In the genomic region with DNA sequence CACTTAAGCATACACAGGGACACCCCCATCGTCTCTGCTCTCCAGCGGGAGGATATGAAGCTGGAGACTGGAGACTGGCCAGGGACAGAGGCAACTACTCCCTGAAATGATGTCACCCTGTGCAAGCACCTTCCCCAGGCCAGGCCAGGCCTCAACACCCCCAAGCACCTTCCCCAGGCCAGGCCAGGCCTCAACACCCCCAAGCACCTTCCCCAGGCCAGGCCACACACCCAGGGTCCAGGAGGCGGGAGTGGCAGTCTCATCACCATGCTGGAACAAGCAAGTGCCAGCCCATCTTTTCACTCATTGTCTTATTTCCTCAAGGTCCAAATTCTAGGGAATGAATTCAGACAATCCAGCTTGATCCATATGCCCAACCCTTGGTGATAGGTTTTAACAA, we compare ENCODE assay signal across 6 cellular contexts.
A peak's percentile ranks its signal among the peaks of the same experiment; 100 is the strongest.
DNase-seq lines count a peak whose midpoint lies in the region; ATAC-seq, FAIRE-seq and TF ChIP-seq lines count a peak whose summit lies in the region.
"Not testable (repeated sequence)": the region's sequence is repeated elsewhere in the genome, so short reads cannot be mapped to it uniquely, and the experiment has no call there.

No MANE protein-coding gene starts in this region.

- H3K9me2 ChIP-seq in hepatocyte (replicated peaks; ENCODE audit: insufficient read depth): not testable (repeated sequence)

- H3K79me2 ChIP-seq in K562 (ENCODE audit: control insufficient read depth, insufficient read depth, low read length); hepatocyte: not testable (repeated sequence)

- not testable (repeated sequence) for DNase-seq in CD4-positive, alpha-beta T cell; K562 (ENCODE audit: extremely low read depth in 1 of 4, low spot score in 3 of 4); hepatocyte (ENCODE audit: low spot score); natural killer cell treated with Interleukin-12 subunit alpha and Interleukin-12 subunit beta and Interleukin-15 and Interleukin-18, amount 100 ng/mL, for 72 hours (ENCODE audit: low spot score); stimulated activated effector memory CD8-positive, alpha-beta T cell treated with anti-CD3 and anti-CD28 coated beads, Interleukin-12 subunit alpha, Interleukin-12 subunit beta, amount 100 ng/mL, for 72 hours (ENCODE audit: low spot score in 2 of 2)

- H3K27me3 ChIP-seq in CD4-positive, alpha-beta T cell (ENCODE audit: control insufficient read depth, insufficient read depth, low read length); K562 (ENCODE audit: control insufficient read depth in 2 of 2, insufficient read depth in 2 of 2, low read length in 2 of 2); hepatocyte: not testable (repeated sequence)

- peaks cover 10 to 12% of the 10 kb centered on the region in 2 experiments; a peak in 4 of 5 replicates for H3K4me1 ChIP-seq in K562 (replicated peaks in 1 of 2; ENCODE audit: control insufficient read depth in 2 of 2, insufficient read depth in 2 of 2, low read length in 2 of 2)
- not testable (repeated sequence) for H3K4me1 ChIP-seq in hepatocyte (ENCODE audit: insufficient read depth)

- H3K9me3 Mint-ChIP-seq in CD4-positive, alpha-beta T cell; T-helper 1 cell treated with Interleukin-12 subunit alpha and Interleukin-12 subunit beta and Interleukin-4 antibody, amounts not matched to agents 30 μg/mL and 1 μg/mL, for 36 hours; natural killer cell treated with Interleukin-12 subunit alpha and Interleukin-12 subunit beta and Interleukin-15 and Interleukin-18, amount 100 ng/mL, for 72 hours; stimulated activated effector memory CD8-positive, alpha-beta T cell treated with anti-CD3 and anti-CD28 coated beads, Interleukin-12 subunit alpha, Interleukin-12 subunit beta, amount 100 ng/mL, for 72 hours: not testable (repeated sequence)

- peak overlapping the region; percentile 56 for H3K4me3 Mint-ChIP-seq in CD4-positive, alpha-beta T cell
- peak overlapping the region; percentile 31 for H3K4me3 Mint-ChIP-seq in T-helper 1 cell treated with Interleukin-12 subunit alpha and Interleukin-12 subunit beta and Interleukin-4 antibody, amounts not matched to agents 30 μg/mL and 1 μg/mL, for 36 hours
- peak overlapping the region; percentile 23 for H3K4me3 Mint-ChIP-seq in natural killer cell treated with Interleukin-12 subunit alpha and Interleukin-12 subunit beta and Interleukin-15 and Interleukin-18, amount 100 ng/mL, for 72 hours
- not testable (repeated sequence) for H3K4me3 Mint-ChIP-seq in stimulated activated effector memory CD8-positive, alpha-beta T cell treated with anti-CD3 and anti-CD28 coated beads, Interleukin-12 subunit alpha, Interleukin-12 subunit beta, amount 100 ng/mL, for 72 hours

- H3K9me3 ChIP-seq in CD4-positive, alpha-beta T cell (ENCODE audit: control insufficient read depth, low read length); K562 (replicated peaks; ENCODE audit: control insufficient read depth, insufficient read depth, low read depth, low read length); hepatocyte (ENCODE audit: low read depth): not testable (repeated sequence)

- H3K4me2 ChIP-seq in K562 (ENCODE audit: insufficient read depth, low read length); hepatocyte: not testable (repeated sequence)

- H2AFZ ChIP-seq in K562 (ENCODE audit: low read depth, low read length); hepatocyte: not testable (repeated sequence)

- H3K36me3 ChIP-seq in K562 (ENCODE audit: control insufficient read depth, insufficient read depth, low read length); hepatocyte (replicated peaks; ENCODE audit: insufficient read depth, low read depth): not testable (repeated sequence)

- WGBS in K562 (ENCODE audit: insufficient coverage, low coverage, missing lambda C conversion rate): 80% methylated on average over 1 of the region's 3 CpGs
- 100% methylated on average over 1 of the region's 3 CpGs for WGBS in hepatocyte (ENCODE audit: low lambda C conversion rate, missing lambda C conversion rate)

- BruUV-seq in K562 (replicated peaks; lab: Mats Ljungman, UMichigan): not testable (repeated sequence)

- FAIRE-seq in K562 (lab: Jason Lieb, UNC): not testable (repeated sequence)

- H3K27ac ChIP-seq in CD4-positive, alpha-beta T cell (ENCODE audit: low read depth, low read length); K562 (ENCODE audit: extremely low read depth, low read depth, low read length): not testable (repeated sequence)
- H3K27ac ChIP-seq in hepatocyte: peak overlapping the region; percentile 47

- not testable (repeated sequence) for H4K20me1 ChIP-seq in K562 (replicated peaks; ENCODE audit: control insufficient read depth, insufficient read depth, low read length); hepatocyte (ENCODE audit: insufficient read depth, poor library complexity, severe bottlenecking)

- H3K27me3 Mint-ChIP-seq in CD4-positive, alpha-beta T cell; T-helper 1 cell treated with Interleukin-12 subunit alpha and Interleukin-12 subunit beta and Interleukin-4 antibody, amounts not matched to agents 30 μg/mL and 1 μg/mL, for 36 hours (ENCODE audit: low read depth); natural killer cell treated with Interleukin-12 subunit alpha and Interleukin-12 subunit beta and Interleukin-15 and Interleukin-18, amount 100 ng/mL, for 72 hours: not testable (repeated sequence)

- not testable (repeated sequence) for H3K9me1 ChIP-seq in K562 (ENCODE audit: control insufficient read depth, insufficient read depth, low read length)

- H3K9ac ChIP-seq in K562 (ENCODE audit: insufficient read depth in 1 of 2, low read depth in 2 of 2, low read length in 2 of 2): not testable (repeated sequence)

- H3K27ac Mint-ChIP-seq in CD4-positive, alpha-beta T cell; T-helper 1 cell treated with Interleukin-12 subunit alpha and Interleukin-12 subunit beta and Interleukin-4 antibody, amounts not matched to agents 30 μg/mL and 1 μg/mL, for 36 hours; natural killer cell treated with Interleukin-12 subunit alpha and Interleukin-12 subunit beta and Interleukin-15 and Interleukin-18, amount 100 ng/mL, for 72 hours: not testable (repeated sequence)
- H3K27ac Mint-ChIP-seq in stimulated activated effector memory CD8-positive, alpha-beta T cell treated with anti-CD3 and anti-CD28 coated beads, Interleukin-12 subunit alpha, Interleukin-12 subunit beta, amount 100 ng/mL, for 72 hours: peak overlapping the region; percentile 50

- H3K4me3 ChIP-seq in K562, hepatocyte: not testable (repeated sequence)

- POLR2A ChIA-PET in CD4-positive, alpha-beta T cell (lab: Charles Lee); K562 (lab: Yijun Ruan, JAX): not testable (repeated sequence)

- in situ Hi-C loops in K562 (cut with MboI): not testable (repeated sequence)

- not testable (repeated sequence) for TF ChIP-seq POLR2A in K562 (conservative IDR thresholded peaks at IDR 0.05)

- not testable (repeated sequence) for H3K4me1 Mint-ChIP-seq in CD4-positive, alpha-beta T cell (ENCODE audit: low read depth); T-helper 1 cell treated with Interleukin-12 subunit alpha and Interleukin-12 subunit beta and Interleukin-4 antibody, amounts not matched to agents 30 μg/mL and 1 μg/mL, for 36 hours (ENCODE audit: low read depth); natural killer cell treated with Interleukin-12 subunit alpha and Interleukin-12 subunit beta and Interleukin-15 and Interleukin-18, amount 100 ng/mL, for 72 hours (ENCODE audit: low read depth in 2 of 2); stimulated activated effector memory CD8-positive, alpha-beta T cell treated with anti-CD3 and anti-CD28 coated beads, Interleukin-12 subunit alpha, Interleukin-12 subunit beta, amount 100 ng/mL, for 72 hours

- not testable (repeated sequence) for TF ChIP-seq EP300 in K562 (IDR thresholded peaks at IDR 0.05; ENCODE audit: low read length)

- ATAC-seq in CD4-positive, alpha-beta T cell (ENCODE audit: poor library complexity); natural killer cell treated with Interleukin-12 subunit alpha and Interleukin-12 subunit beta and Interleukin-15 and Interleukin-18, amount 100 ng/mL, for 72 hours; stimulated activated effector memory CD8-positive, alpha-beta T cell treated with anti-CD3 and anti-CD28 coated beads, Interleukin-12 subunit alpha, Interleukin-12 subunit beta, amount 100 ng/mL, for 72 hours: not testable (repeated sequence)
- 0 out of 3 replicates have a peak, but pooled peaks have one; percentile 7 for ATAC-seq in K562

- TF ChIP-seq RAD21 in K562 (CRISPR knock-in tag; conservative IDR thresholded peaks at IDR 0.05 in 1 of 2, IDR thresholded peaks at IDR 0.05 in 1 of 2): not testable (repeated sequence)

- intact Hi-C loops in CD4-positive, alpha-beta T cell (cut with DNase I, micrococcal nuclease): loop anchor here in 1 of 2 experiments (5.0 kb wide), 1 partner anchor 70 kb away; no protein-coding TSS in a partner anchor
- intact Hi-C loops in K562 (cut with micrococcal nuclease): loop anchor here (5.0 to 10.0 kb wide), 2 partner anchors 70 to 122 kb away; no protein-coding TSS in a partner anchor

- CTCF ChIA-PET in CD4-positive, alpha-beta T cell (lab: Charles Lee); K562 (lab: Yijun Ruan, JAX; ENCODE audit: low intra/inter-chr PET ratio): not testable (repeated sequence)

- peaks cover 13% of the 10 kb centered on the region for H3K36me3 Mint-ChIP-seq in CD4-positive, alpha-beta T cell (ENCODE audit: low read depth)
- H3K36me3 Mint-ChIP-seq in T-helper 1 cell treated with Interleukin-12 subunit alpha and Interleukin-12 subunit beta and Interleukin-4 antibody, amounts not matched to agents 30 μg/mL and 1 μg/mL, for 36 hours (ENCODE audit: low read depth); natural killer cell treated with Interleukin-12 subunit alpha and Interleukin-12 subunit beta and Interleukin-15 and Interleukin-18, amount 100 ng/mL, for 72 hours: not testable (repeated sequence)
- H3K36me3 Mint-ChIP-seq in stimulated activated effector memory CD8-positive, alpha-beta T cell treated with anti-CD3 and anti-CD28 coated beads, Interleukin-12 subunit alpha, Interleukin-12 subunit beta, amount 100 ng/mL, for 72 hours: peaks cover 14% of the 10 kb centered on the region

- not testable (repeated sequence) for TF ChIP-seq CTCF in CD4-positive, alpha-beta T cell (IDR thresholded peaks at IDR 0.05); K562 (IDR thresholded peaks at IDR 0.05 in 2 of 3, conservative IDR thresholded peaks at IDR 0.05 in 1 of 3; ENCODE audit: insufficient read depth in 2 of 3, low read depth in 1 of 3, low read length in 3 of 3); hepatocyte (IDR thresholded peaks at IDR 0.05; ENCODE audit: poor library complexity)
